Comparison of ENCODE assay signal across 25 cellular contexts in genomic region chr6:11246722-11247121, GRCh38.
"Had no signal": no experiment of that assay in that cellular context is flagged by ENCODE, and none has a peak within 500 bp of the region (broad histone marks: within the 10 kb centered on the region; RNA-seq: fewer than 3 reads in every experiment).

No MANE protein-coding gene starts in this region.

- H3K9me3 ChIP-seq: sigmoid colon had no signal

- H3K27ac Mint-ChIP-seq: activated B cell treated with CpG ODN at 0.5 μM for 24 hours; activated CD4-positive, alpha-beta T cell treated with anti-CD3 and anti-CD28 coated beads for 36 hours; activated naive CD4-positive, alpha-beta T cell treated with anti-CD3 and anti-CD28 coated beads for 36 hours; activated naive CD8-positive, alpha-beta T cell treated with anti-CD3 and anti-CD28 coated beads, Interleukin-2, amount 10 ng/mL, durations not matched to agents 7 days and 5 days; progenitor cell of endocrine pancreas had no signal

- H3K9me3 Mint-ChIP-seq: immature natural killer cell had no signal

- H3K27me3 ChIP-seq: cardiac muscle cell, sigmoid colon, spleen, tibial nerve had no signal

- ATAC-seq: activated CD4-positive, alpha-beta T cell treated with anti-CD3 and anti-CD28 coated beads for 36 hours had no signal

- H3K36me3 ChIP-seq: cardiac muscle cell, sigmoid colon, tibial nerve had no signal

- DNase-seq: activated B cell treated with CpG ODN at 0.5 μM for 24 hours; activated CD4-positive, alpha-beta T cell treated with anti-CD3 and anti-CD28 coated beads for 36 hours; activated CD4-positive, alpha-beta T cell treated with anti-CD3 and anti-CD28 coated beads, Interleukin-2, amount 50 U/mL, for 4 hours; activated effector memory CD4-positive, alpha-beta T cell treated with Interleukin-2 at 50 U/mL for 16 hours; activated naive CD4-positive, alpha-beta T cell treated with anti-CD3 and anti-CD28 coated beads for 36 hours; activated naive CD8-positive, alpha-beta T cell treated with anti-CD3 and anti-CD28 coated beads, Interleukin-2, amount 10 ng/mL, durations not matched to agents 7 days and 5 days; activated T-cell treated with anti-CD3 and anti-CD28 coated beads, Interleukin-2, amount 50 U/mL, for 48 hours; amniotic stem cell; effector CD4-positive, alpha-beta T cell; erythroblast; foreskin fibroblast; immature natural killer cell; naive B cell; retina; sigmoid colon; spleen; stimulated activated CD4-positive, alpha-beta T cell treated with anti-CD3 and anti-CD28 coated beads, Interleukin-4, amount 100 ng/mL, for 24 hours; substantia nigra; T-helper 9 cell had no signal

- H3K27ac ChIP-seq: cardiac muscle cell, spleen had no signal

- H3K4me3 ChIP-seq: cardiac muscle cell, sigmoid colon, spleen, tibial nerve had no signal

- H3K27me3 Mint-ChIP-seq: activated B cell treated with CpG ODN at 0.5 μM for 24 hours; activated CD4-positive, alpha-beta T cell treated with anti-CD3 and anti-CD28 coated beads for 36 hours; activated naive CD8-positive, alpha-beta T cell treated with anti-CD3 and anti-CD28 coated beads, Interleukin-2, amount 10 ng/mL, durations not matched to agents 7 days and 5 days; memory B cell; naive B cell; stimulated activated naive CD8-positive, alpha-beta T cell treated with anti-CD3 and anti-CD28 coated beads, Interleukin-15, Interleukin-2, amounts not matched to agents 100 ng/mL and 50 ng/mL, for 24 hours had no signal

- H3K4me3 Mint-ChIP-seq: activated B cell treated with CpG ODN at 0.5 μM for 24 hours; activated CD4-positive, alpha-beta T cell treated with anti-CD3 and anti-CD28 coated beads for 36 hours; activated naive CD4-positive, alpha-beta T cell treated with anti-CD3 and anti-CD28 coated beads for 36 hours; activated naive CD8-positive, alpha-beta T cell treated with anti-CD3 and anti-CD28 coated beads, Interleukin-2, amount 10 ng/mL, durations not matched to agents 7 days and 5 days; immature natural killer cell; memory B cell; naive B cell; neural crest cell; stimulated activated naive CD8-positive, alpha-beta T cell treated with anti-CD3 and anti-CD28 coated beads, Interleukin-15, Interleukin-2, amounts not matched to agents 100 ng/mL and 50 ng/mL, for 24 hours had no signal
